ENCODE assay signal across 8 cellular contexts in genomic region chr5:55691265-55692105, GRCh38. TPM values are rescaled to one million over a fixed set of nuclear protein-coding genes. Genes with fewer than 3 reads are reported as not detected.
DNase-seq lines count a peak whose midpoint lies in the region; ATAC-seq, FAIRE-seq and TF ChIP-seq lines count a peak whose summit lies in the region.

No MANE protein-coding gene starts in this region.

- no peak overlapping the region for H2AFZ ChIP-seq in GM23248

- peaks cover 11% of the 10 kb centered on the region for H3K36me3 Mint-ChIP-seq in type B pancreatic cell

- H4K20me1 ChIP-seq in GM23248 (ENCODE audit: insufficient read depth), result no peaks in the 10 kb centered on the region

- H3K27ac ChIP-seq in AG04450 (ENCODE audit: low read depth, low read length) (no peak overlapping the region), GM23248 (no peak overlapping the region)

- no peak overlapping the region for H3K4me3 ChIP-seq in AG04450 (ENCODE audit: low read depth, low read length)
- no peak overlapping the region for H3K4me3 ChIP-seq in GM23248
- H3K4me3 ChIP-seq in bronchial epithelial cell (ENCODE audit: low read depth, low read length), result no peak overlapping the region

- in situ Hi-C loops in GM23248 (cut with MboI), result loop anchor here (25.0 kb wide), 2 partner anchors 279 to 504 kb away; no protein-coding TSS in a partner anchor

- no peak overlapping the region for H3K27ac Mint-ChIP-seq in type B pancreatic cell

- POLR2A ChIA-PET in AG04450 (lab: Yijun Ruan, JAX), result interaction anchor here (0.5 kb wide), 1 partner anchor 70 kb away, joined by 3 read pairs; no protein-coding TSS in a partner anchor

- H3K9me2 ChIP-seq in GM23248 (ENCODE audit: insufficient read depth), result no peaks in the 10 kb centered on the region

- H3K9me3 ChIP-seq in AG04450 (ENCODE audit: control insufficient read depth, insufficient read depth, low read length) (no peaks in the 10 kb centered on the region), GM23248 (ENCODE audit: low read depth) (no peaks in the 10 kb centered on the region)

- WGBS in GM23248 (ENCODE audit: low coverage in 1 of 2, low lambda C conversion rate in 2 of 2, missing lambda C conversion rate in 2 of 2), 2 experiments, result 55 to 57% methylated on average over 2 of the region's 2 CpGs

- H3K9ac ChIP-seq in GM23248, result no peak overlapping the region

- H3K27me3 ChIP-seq in AG04450 (ENCODE audit: control insufficient read depth, insufficient read depth, low read length) (no peaks in the 10 kb centered on the region), GM23248 (replicated peaks; ENCODE audit: insufficient read depth) (no peaks in the 10 kb centered on the region), bronchial epithelial cell (ENCODE audit: control insufficient read depth, insufficient read depth, low read length) (no peaks in the 10 kb centered on the region)

- H3K36me3 ChIP-seq in GM23248 (ENCODE audit: low read depth) (no peaks in the 10 kb centered on the region), bronchial epithelial cell (ENCODE audit: control insufficient read depth, insufficient read depth, low read length) (no peaks in the 10 kb centered on the region)

- peak; percentile 57 for TF ChIP-seq CTCF in AG04450 (IDR thresholded peaks at IDR 0.05; ENCODE audit: low read depth, low read length)
- peak; percentile 39 for TF ChIP-seq CTCF in bronchial epithelial cell (IDR thresholded peaks at IDR 0.05; ENCODE audit: insufficient read depth, low read length, severe bottlenecking)
- TF ChIP-seq CTCF in type B pancreatic cell (conservative IDR thresholded peaks at IDR 0.05), result peak; percentile 87

- H3K27me3 Mint-ChIP-seq in type B pancreatic cell, result no peaks in the 10 kb centered on the region

- CTCF ChIA-PET in AG04450 (lab: Charles Lee), result interaction anchor here (0.5 to 3.1 kb wide), 64 partner anchors 10 to 390 kb away, joined by 3 to 48 read pairs (median 4); partner anchors contain the start of gene PLPP1

- no peak for DNase-seq in AG04450 (ENCODE audit: low read depth, low spot score)
- peak; percentile 69 for DNase-seq in GM23248
- peak; percentile 47 for DNase-seq in NCI-H526 treated with DMSO at 0.1 percent for 48 hours (lab: John Stamatoyannopoulos, UW)
- DNase-seq in bronchial epithelial cell (ENCODE audit: low read depth), result peak; percentile 54
- no peak for DNase-seq in left lobe of liver (ENCODE audit: low spot score)
- no peak for DNase-seq in type B pancreatic cell (ENCODE audit: extremely low spot score, unreplicated experiment)
- no peak for DNase-seq in activated naive CD4-positive, alpha-beta T cell (lab: John Stamatoyannopoulos, UW)

- no peak for FAIRE-seq in bronchial epithelial cell (lab: Jason Lieb, UNC)

- H3F3A ChIP-seq in GM23248 (ENCODE audit: insufficient read depth), result peaks cover 7% of the 10 kb centered on the region; the same call in 1 of the 2 replicates

- peaks cover 4% of the 10 kb centered on the region; the same call in 1 of the 2 replicates for H3K4me1 ChIP-seq in GM23248 (ENCODE audit: insufficient read depth)

- H3K9me3 Mint-ChIP-seq in type B pancreatic cell, result no peaks in the 10 kb centered on the region

- no peak overlapping the region for H3K4me3 Mint-ChIP-seq in type B pancreatic cell

- ATAC-seq in left lobe of liver (peak; percentile 88), GM19351 (IDR thresholded peaks at IDR 0.05; ENCODE audit: unreplicated experiment) (no peak)

- peaks cover 9% of the 10 kb centered on the region for H3K4me1 Mint-ChIP-seq in type B pancreatic cell (ENCODE audit: unreplicated experiment)

- H3K4me2 ChIP-seq in GM23248 (ENCODE audit: unreplicated experiment), result no peak overlapping the region

- peaks cover 10% of the 10 kb centered on the region; the same call in 1 of the 2 replicates for H3K79me2 ChIP-seq in GM23248 (ENCODE audit: insufficient read depth)

RNA-seq across cellular contexts. Expression of gene SLC38A9, which starts 20.6 kb away (rescaled TPM):
- polyA plus RNA-seq in AG04450 (2011; rRNA removed), result 21.1 and 25.3 TPM in 2 replicates
- polyA minus RNA-seq in AG04450 (2011; rRNA and poly(A)+ RNA removed), result 21.3 and 28.8 TPM in 2 replicates
- 23.8 and 43.6 TPM in 2 replicates for total RNA-seq in GM23248 (2014; rRNA removed; shearing (Covaris generic))
- polyA plus RNA-seq in GM23248 (2016; fragmentation: Nextera tagmentation; extraction: Ambion mirVana), result 15.5 and 17.0 TPM in 2 replicates
- 30.7 and 32.4 TPM in 2 replicates for total RNA-seq in bronchial epithelial cell
- total RNA-seq in left lobe of liver, result 13.5 TPM
- total RNA-seq in type B pancreatic cell (ENCODE audit: low replicate concordance), result 35.6 and 36.6 TPM in 2 replicates

RNA-seq across cellular contexts. Expression of gene DDX4, which starts 46.4 kb away (rescaled TPM):
- polyA plus RNA-seq in AG04450 (2011; rRNA removed) (not detected in 2 replicates), GM23248 (2016; fragmentation: Nextera tagmentation; extraction: Ambion mirVana) (not detected in 2 replicates)
- not detected in 2 replicates for polyA minus RNA-seq in AG04450 (2011; rRNA and poly(A)+ RNA removed)
- total RNA-seq in GM23248 (2014; rRNA removed; shearing (Covaris generic)), result not detected in 2 replicates
- total RNA-seq in bronchial epithelial cell (under 0.01 TPM in 1 of 2 replicates, not detected in the other), left lobe of liver (not detected), type B pancreatic cell (ENCODE audit: low replicate concordance) (not detected in 2 replicates)

Comparison
In these comparisons a context has a peak if more than half of its experiments do, and no peak if none do; other contexts are left out.
1. DNase-seq: peak in GM23248 (single experiment), NCI-H526 treated with DMSO at 0.1 percent for 48 hours (single experiment) and bronchial epithelial cell (single experiment); none in AG04450 (single experiment), left lobe of liver (single experiment), type B pancreatic cell (single experiment) and activated naive CD4-positive, alpha-beta T cell (0 of 4).
2. Peak in every context shown above with its lines, with median percentiles within 50 percentile points of each other: CTCF ChIP-seq.